ENCODE assay signal across 19 cellular contexts in the genomic region with DNA sequence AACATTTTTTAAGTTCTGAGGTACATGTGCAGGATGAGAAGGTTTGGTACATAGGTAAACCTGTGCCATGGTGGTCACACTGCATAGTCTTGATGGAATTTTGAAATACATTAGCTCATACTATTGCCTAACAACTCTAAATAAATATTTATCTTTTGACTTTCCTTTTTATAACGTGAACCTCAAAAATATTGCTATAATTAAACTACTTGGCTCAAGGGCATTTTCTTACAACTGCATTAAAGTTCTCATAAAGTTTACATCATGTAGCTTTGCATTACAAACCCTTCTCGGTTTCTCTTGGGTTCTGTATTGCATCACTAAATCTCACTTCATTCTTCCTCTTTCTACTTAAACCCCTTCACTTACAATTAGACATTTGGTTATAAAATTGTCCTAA.
DNase-seq lines count a peak whose midpoint lies in the region; TF ChIP-seq lines count a peak whose summit lies in the region.
"Had no signal": no experiment of that assay in that cellular context is flagged by ENCODE, and none has a peak within 500 bp of the region (broad histone marks: within the 10 kb centered on the region; RNA-seq: fewer than 3 reads in every experiment).

No MANE protein-coding gene starts in this region.

- POLR2A ChIA-PET in GM10248 (lab: Yijun Ruan, JAX): no interaction called here

- no peak for TF ChIP-seq CTCF in fibroblast of villous mesenchyme (IDR thresholded peaks at IDR 0.05; ENCODE audit: insufficient read depth, low read depth, low read length)
- no peak for TF ChIP-seq CTCF in GM10248 (IDR thresholded peaks at IDR 0.05; ENCODE audit: control extremely low read depth, extremely low read depth, low read depth, missing control alignments)

- peak; percentile 31 for DNase-seq in ELR (ENCODE audit: low read depth)
- peak; percentile 20 for DNase-seq in NCI-H226
- DNase-seq in amniotic epithelial cell (ENCODE audit: low read depth): peak; percentile 28
- peak; percentile 63 for DNase-seq in fibroblast of villous mesenchyme (ENCODE audit: low read depth)
- no peak for DNase-seq in NCI-H2081 treated with DMSO at 0.1 percent for 48 hours (lab: John Stamatoyannopoulos, UW)
- no peak for DNase-seq in GM10248 (ENCODE audit: extremely low spot score)
- DNase-seq in NK-92 (lab: John Stamatoyannopoulos, UW; ENCODE audit: unreplicated experiment): no peak
- no peak for DNase-seq in NCI-H446 (lab: John Stamatoyannopoulos, UW)
- DNase-seq: body of pancreas; colonic mucosa; COR-L47; GOT3; naive thymus-derived CD8-positive, alpha-beta T cell; NCI-H187 treated with DMSO at 0.1 percent for 48 hours; NCI-H446 treated with DMSO at 0.1 percent for 48 hours; posterior cingulate gyrus; stimulated activated CD4-positive, alpha-beta T cell treated with anti-CD3 and anti-CD28 coated beads, Interleukin-1b, Interleukin-23, amount 100 ng/mL, for 48 hours; stimulated activated naive CD4-positive, alpha-beta T cell; T-helper 9 cell had no signal

- no peak overlapping the region for H3K4me3 ChIP-seq in fibroblast of villous mesenchyme (ENCODE audit: low read depth, low read length)
- H3K4me3 ChIP-seq: body of pancreas, colonic mucosa had no signal

- CTCF ChIA-PET in GM10248 (lab: Yijun Ruan, JAX): no interaction called here

Comparison
In these comparisons a context has a peak if more than half of its experiments do, and no peak if none do; other contexts are left out.
1. DNase-seq: peak in ELR (single experiment), NCI-H226 (single experiment), amniotic epithelial cell (single experiment) and fibroblast of villous mesenchyme (single experiment); none in NCI-H2081 treated with DMSO at 0.1 percent for 48 hours (single experiment), GM10248 (single experiment), NK-92 (single experiment) and NCI-H446 (0 of 2).